In genomic region chr7:14962778-14963177, GRCh38 we compare ENCODE assay signal across 10 cellular contexts.
"Had no signal": no experiment of that assay in that cellular context is flagged by ENCODE, and none has a peak within 500 bp of the region (broad histone marks: within the 10 kb centered on the region; RNA-seq: fewer than 3 reads in every experiment).

No MANE protein-coding gene starts in this region.

- H3K27me3 ChIP-seq: brain microvascular endothelial cell, thyroid gland had no signal

- ATAC-seq: activated CD4-positive, CD25-positive, alpha-beta regulatory T cell treated with anti-CD3 and anti-CD28 coated beads, Interleukin-2, amount 50 U/mL, for 24 hours; left cardiac atrium had no signal

- FAIRE-seq: urothelium cell line had no signal

- H3K9me3 ChIP-seq: thyroid gland had no signal

- H3K27ac ChIP-seq: brain microvascular endothelial cell, thyroid gland had no signal

- H3K4me3 ChIP-seq: thyroid gland had no signal

- DNase-seq: activated CD4-positive, alpha-beta memory T cell treated with anti-CD3 and anti-CD28 coated beads, Interleukin-2, amount 10 ng/mL, durations not matched to agents 7 days and 5 days; activated gamma-delta T cell; activated T-cell treated with anti-CD3 and anti-CD28 coated beads, Interleukin-2, amount 50 U/mL, for 48 hours; brain microvascular endothelial cell; foreskin fibroblast; head of caudate nucleus; left cardiac atrium; thyroid gland had no signal

- H3K4me1 ChIP-seq: thyroid gland had no signal

- H3K36me3 ChIP-seq: brain microvascular endothelial cell, thyroid gland had no signal
